In the genomic region with DNA sequence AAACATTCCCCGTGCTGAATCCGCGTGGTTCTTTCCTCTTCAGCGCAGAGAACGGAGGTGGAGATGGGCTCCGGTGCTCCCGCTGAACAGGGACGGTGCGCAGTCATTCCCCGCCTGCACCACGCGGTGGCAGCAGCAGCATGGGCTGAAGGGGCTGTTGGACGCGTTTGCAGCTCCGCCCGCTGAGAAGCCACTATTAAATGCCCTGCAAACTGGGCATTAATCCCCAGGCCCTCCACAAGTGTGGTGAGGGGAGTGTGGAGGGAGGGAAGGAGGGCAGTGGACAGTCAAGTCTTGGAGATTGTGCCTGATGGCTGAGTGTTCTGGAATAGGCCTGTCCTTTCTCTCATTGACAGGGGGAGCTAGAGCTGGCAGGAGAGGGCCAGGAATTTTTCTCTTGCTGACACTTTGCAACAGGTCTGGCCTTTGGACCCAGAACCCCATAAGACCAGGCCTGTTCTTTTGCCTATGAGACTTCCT, we compare ENCODE assay signal across 1 cellular context.
TF ChIP-seq lines count a peak whose summit lies in the region.

No MANE protein-coding gene starts in this region.

TF ChIP-seq in H1, 55 proteins besides CTCF, POLR2A, EP300 and RAD21 (continued from another document):
- TF ChIP-seq, protein P1, sequence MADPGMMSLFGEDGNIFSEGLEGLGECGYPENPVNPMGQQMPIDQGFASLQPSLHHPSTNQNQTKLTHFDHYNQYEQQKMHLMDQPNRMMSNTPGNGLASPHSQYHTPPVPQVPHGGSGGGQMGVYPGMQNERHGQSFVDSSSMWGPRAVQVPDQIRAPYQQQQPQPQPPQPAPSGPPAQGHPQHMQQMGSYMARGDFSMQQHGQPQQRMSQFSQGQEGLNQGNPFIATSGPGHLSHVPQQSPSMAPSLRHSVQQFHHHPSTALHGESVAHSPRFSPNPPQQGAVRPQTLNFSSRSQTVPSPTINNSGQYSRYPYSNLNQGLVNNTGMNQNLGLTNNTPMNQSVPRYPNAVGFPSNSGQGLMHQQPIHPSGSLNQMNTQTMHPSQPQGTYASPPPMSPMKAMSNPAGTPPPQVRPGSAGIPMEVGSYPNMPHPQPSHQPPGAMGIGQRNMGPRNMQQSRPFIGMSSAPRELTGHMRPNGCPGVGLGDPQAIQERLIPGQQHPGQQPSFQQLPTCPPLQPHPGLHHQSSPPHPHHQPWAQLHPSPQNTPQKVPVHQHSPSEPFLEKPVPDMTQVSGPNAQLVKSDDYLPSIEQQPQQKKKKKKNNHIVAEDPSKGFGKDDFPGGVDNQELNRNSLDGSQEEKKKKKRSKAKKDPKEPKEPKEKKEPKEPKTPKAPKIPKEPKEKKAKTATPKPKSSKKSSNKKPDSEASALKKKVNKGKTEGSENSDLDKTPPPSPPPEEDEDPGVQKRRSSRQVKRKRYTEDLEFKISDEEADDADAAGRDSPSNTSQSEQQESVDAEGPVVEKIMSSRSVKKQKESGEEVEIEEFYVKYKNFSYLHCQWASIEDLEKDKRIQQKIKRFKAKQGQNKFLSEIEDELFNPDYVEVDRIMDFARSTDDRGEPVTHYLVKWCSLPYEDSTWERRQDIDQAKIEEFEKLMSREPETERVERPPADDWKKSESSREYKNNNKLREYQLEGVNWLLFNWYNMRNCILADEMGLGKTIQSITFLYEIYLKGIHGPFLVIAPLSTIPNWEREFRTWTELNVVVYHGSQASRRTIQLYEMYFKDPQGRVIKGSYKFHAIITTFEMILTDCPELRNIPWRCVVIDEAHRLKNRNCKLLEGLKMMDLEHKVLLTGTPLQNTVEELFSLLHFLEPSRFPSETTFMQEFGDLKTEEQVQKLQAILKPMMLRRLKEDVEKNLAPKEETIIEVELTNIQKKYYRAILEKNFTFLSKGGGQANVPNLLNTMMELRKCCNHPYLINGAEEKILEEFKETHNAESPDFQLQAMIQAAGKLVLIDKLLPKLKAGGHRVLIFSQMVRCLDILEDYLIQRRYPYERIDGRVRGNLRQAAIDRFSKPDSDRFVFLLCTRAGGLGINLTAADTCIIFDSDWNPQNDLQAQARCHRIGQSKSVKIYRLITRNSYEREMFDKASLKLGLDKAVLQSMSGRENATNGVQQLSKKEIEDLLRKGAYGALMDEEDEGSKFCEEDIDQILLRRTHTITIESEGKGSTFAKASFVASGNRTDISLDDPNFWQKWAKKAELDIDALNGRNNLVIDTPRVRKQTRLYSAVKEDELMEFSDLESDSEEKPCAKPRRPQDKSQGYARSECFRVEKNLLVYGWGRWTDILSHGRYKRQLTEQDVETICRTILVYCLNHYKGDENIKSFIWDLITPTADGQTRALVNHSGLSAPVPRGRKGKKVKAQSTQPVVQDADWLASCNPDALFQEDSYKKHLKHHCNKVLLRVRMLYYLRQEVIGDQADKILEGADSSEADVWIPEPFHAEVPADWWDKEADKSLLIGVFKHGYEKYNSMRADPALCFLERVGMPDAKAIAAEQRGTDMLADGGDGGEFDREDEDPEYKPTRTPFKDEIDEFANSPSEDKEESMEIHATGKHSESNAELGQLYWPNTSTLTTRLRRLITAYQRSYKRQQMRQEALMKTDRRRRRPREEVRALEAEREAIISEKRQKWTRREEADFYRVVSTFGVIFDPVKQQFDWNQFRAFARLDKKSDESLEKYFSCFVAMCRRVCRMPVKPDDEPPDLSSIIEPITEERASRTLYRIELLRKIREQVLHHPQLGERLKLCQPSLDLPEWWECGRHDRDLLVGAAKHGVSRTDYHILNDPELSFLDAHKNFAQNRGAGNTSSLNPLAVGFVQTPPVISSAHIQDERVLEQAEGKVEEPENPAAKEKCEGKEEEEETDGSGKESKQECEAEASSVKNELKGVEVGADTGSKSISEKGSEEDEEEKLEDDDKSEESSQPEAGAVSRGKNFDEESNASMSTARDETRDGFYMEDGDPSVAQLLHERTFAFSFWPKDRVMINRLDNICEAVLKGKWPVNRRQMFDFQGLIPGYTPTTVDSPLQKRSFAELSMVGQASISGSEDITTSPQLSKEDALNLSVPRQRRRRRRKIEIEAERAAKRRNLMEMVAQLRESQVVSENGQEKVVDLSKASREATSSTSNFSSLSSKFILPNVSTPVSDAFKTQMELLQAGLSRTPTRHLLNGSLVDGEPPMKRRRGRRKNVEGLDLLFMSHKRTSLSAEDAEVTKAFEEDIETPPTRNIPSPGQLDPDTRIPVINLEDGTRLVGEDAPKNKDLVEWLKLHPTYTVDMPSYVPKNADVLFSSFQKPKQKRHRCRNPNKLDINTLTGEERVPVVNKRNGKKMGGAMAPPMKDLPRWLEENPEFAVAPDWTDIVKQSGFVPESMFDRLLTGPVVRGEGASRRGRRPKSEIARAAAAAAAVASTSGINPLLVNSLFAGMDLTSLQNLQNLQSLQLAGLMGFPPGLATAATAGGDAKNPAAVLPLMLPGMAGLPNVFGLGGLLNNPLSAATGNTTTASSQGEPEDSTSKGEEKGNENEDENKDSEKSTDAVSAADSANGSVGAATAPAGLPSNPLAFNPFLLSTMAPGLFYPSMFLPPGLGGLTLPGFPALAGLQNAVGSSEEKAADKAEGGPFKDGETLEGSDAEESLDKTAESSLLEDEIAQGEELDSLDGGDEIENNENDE (IDR thresholded peaks at IDR 0.05; ENCODE audit: insufficient replicate concordance, low read length) = no peak
TF ChIP-seq in H1: peak in this region for 5.
